In genomic region chr5:96253140-96253539, GRCh38 we compare ENCODE assay signal across 20 cellular contexts.
DNase-seq lines count a peak whose midpoint lies in the region; ATAC-seq and TF ChIP-seq lines count a peak whose summit lies in the region.
"Had no signal": no experiment of that assay in that cellular context is flagged by ENCODE, and none has a peak within 500 bp of the region (broad histone marks: within the 10 kb centered on the region; RNA-seq: fewer than 3 reads in every experiment).

No MANE protein-coding gene starts in this region.

- H3K4me3 Mint-ChIP-seq in HFFc6 (peak overlapping the region; percentile 66), osteocyte (ENCODE audit: unreplicated experiment) (no peak overlapping the region)

- peak overlapping the region in 2 of 4 donors; percentile 1 to 21 for H3K27ac ChIP-seq in body of pancreas
- no peak overlapping the region for H3K27ac ChIP-seq in colonic mucosa
- H3K27ac ChIP-seq: 22Rv1, C4-2B, SJCRH30 had no signal

- no peak overlapping the region for H3K9ac ChIP-seq in colonic mucosa (ENCODE audit: low read depth in 2 of 2, low read length in 2 of 2)

- TF ChIP-seq CTCF in HFFc6 (IDR thresholded peaks at IDR 0.05) (no peak), body of pancreas (IDR thresholded peaks at IDR 0.05) (no peak), osteocyte (IDR thresholded peaks at IDR 0.05) (no peak), colonic mucosa (IDR thresholded peaks at IDR 0.05) (no peak)

- H3K4me1 Mint-ChIP-seq in HFFc6 (ENCODE audit: low read depth) = peaks cover 90% of the 10 kb centered on the region
- peaks cover 32% of the 10 kb centered on the region for H3K4me1 Mint-ChIP-seq in osteocyte (ENCODE audit: unreplicated experiment)

- H3K27ac Mint-ChIP-seq in HFFc6 = peak overlapping the region; percentile 79
- no peak overlapping the region for H3K27ac Mint-ChIP-seq in osteocyte (ENCODE audit: unreplicated experiment)

- H3K9me3 ChIP-seq in body of pancreas = no peaks in the 10 kb centered on the region
- no peaks in the 10 kb centered on the region for H3K9me3 ChIP-seq in colonic mucosa
- H3K9me3 ChIP-seq: SJCRH30 had no signal

- no peak for TF ChIP-seq POLR2A in body of pancreas (IDR thresholded peaks at IDR 0.05)

- peaks cover 32% of the 10 kb centered on the region for H3K4me1 ChIP-seq in body of pancreas
- H3K4me1 ChIP-seq in colonic mucosa = no peaks in the 10 kb centered on the region

- WGBS in body of pancreas, 2 donors = 21 to 26% methylated on average over 2 of the region's 2 CpGs

- H3K4me3 ChIP-seq in body of pancreas = no peak overlapping the region
- no peak overlapping the region for H3K4me3 ChIP-seq in colonic mucosa
- H3K4me3 ChIP-seq: SJCRH30 had no signal

- H3K9me3 Mint-ChIP-seq in HFFc6 (no peaks in the 10 kb centered on the region), osteocyte (ENCODE audit: unreplicated experiment) (no peaks in the 10 kb centered on the region)

- H3K36me3 ChIP-seq in body of pancreas (replicated peaks in 1 of 2; ENCODE audit: insufficient read depth in 1 of 2, low read depth in 2 of 2) = no peaks in the 10 kb centered on the region
- H3K36me3 ChIP-seq in colonic mucosa = no peaks in the 10 kb centered on the region
- H3K36me3 ChIP-seq: SJCRH30 had no signal

- DNase-seq in DMS 273 (lab: John Stamatoyannopoulos, UW; ENCODE audit: unreplicated experiment) = peak; percentile 38
- DNase-seq in DMS 273 treated with DMSO at 0.1 percent for 48 hours (lab: John Stamatoyannopoulos, UW) = no peak
- no peak for DNase-seq in HFFc6
- DNase-seq in body of pancreas = peak in 2 of 4 donors; percentile 16 to 20
- DNase-seq in left colon = no peak
- no peak for DNase-seq in osteocyte (ENCODE audit: extremely low spot score, unreplicated experiment)
- no peak for DNase-seq in activated CD4-positive, alpha-beta T cell treated with anti-CD3 and anti-CD28 coated beads for 4 hours
- no peak for DNase-seq in colonic mucosa
- DNase-seq: AML-193, KG1, MV-4-11, NCI-H1417 treated with DMSO at 0.1 percent for 48 hours, NCI-H2029, NCI-H2171 treated with DMSO at 0.1 percent for 48 hours, NCI-H748 treated with DMSO at 0.1 percent for 48 hours, OCI-M1, RPMI8226, SJCRH30 had no signal

- H3K27me3 Mint-ChIP-seq in HFFc6 (ENCODE audit: insufficient read depth) (no peaks in the 10 kb centered on the region), osteocyte (ENCODE audit: unreplicated experiment) (no peaks in the 10 kb centered on the region)

- H3K36me3 Mint-ChIP-seq in HFFc6 (ENCODE audit: low read depth) (peaks cover 4% of the 10 kb centered on the region; the same call in 1 of the 2 replicates), osteocyte (ENCODE audit: unreplicated experiment) (no peaks in the 10 kb centered on the region)

- intact Hi-C loops in body of pancreas (cut with DNase I) = no loop called here
- intact Hi-C loops in left colon (cut with DNase I, micrococcal nuclease) = no loop called here
- intact Hi-C loops in colonic mucosa (cut with DNase I) = no loop called here

- peak; percentile 68 for ATAC-seq in body of pancreas
- ATAC-seq in left colon = peak; percentile 59

- H3K27me3 ChIP-seq in body of pancreas = no peaks in the 10 kb centered on the region
- no peaks in the 10 kb centered on the region for H3K27me3 ChIP-seq in colonic mucosa
- H3K27me3 ChIP-seq: SJCRH30 had no signal
